2 cellular contexts compared by ENCODE assay signal in the genomic region with DNA sequence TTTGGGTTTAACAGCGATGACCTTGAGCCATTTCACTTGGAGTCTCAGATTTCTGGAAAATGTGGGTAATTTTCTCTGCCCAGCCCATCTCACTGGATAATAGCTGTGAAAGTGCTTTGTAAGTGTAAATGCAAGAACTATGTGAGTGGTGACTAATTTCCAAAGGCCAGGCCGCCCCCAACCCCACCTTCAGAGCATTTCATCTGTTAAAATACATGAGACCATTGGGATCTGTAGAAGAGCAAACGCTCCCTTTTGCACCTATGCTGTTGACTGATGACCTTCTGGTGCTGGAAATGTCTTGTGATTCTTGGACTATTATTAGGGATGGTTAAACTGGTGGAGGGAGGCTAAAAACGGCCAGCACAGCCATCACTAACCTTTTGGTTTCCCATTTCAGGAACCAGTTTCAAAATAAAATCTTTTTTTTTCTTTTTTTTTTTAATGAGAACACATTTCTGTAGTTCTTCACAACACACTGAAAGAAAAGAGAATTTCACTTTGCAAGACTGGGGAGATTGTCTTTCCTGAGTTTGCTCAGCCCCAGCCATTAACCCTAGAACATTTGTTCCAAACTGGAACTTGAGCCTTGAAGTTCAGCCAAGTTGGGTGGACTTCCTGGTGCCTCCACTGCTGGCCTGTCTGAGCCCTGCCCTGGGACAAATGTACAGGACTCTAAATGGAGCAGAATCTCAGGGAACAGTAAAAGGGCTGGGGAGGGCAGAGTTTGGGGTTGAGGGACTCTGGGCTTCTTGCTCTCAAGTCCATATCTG.
TF ChIP-seq lines count a peak whose summit lies in the region.

No MANE protein-coding gene starts in this region.

TF ChIP-seq in A549, 52 proteins besides CTCF, POLR2A, EP300 and RAD21:
- TF ChIP-seq ELK1 (IDR thresholded peaks at IDR 0.05; ENCODE audit: low read depth, low read length) (no peak), SREBF2 (IDR thresholded peaks at IDR 0.05) (no peak), TP53 (CRISPR knock-in tag; IDR thresholded peaks at IDR 0.05) (no peak), PHF8 (IDR thresholded peaks at IDR 0.05; ENCODE audit: borderline replicate concordance, low read depth) (no peak), HEYL (CRISPR knock-in tag; IDR thresholded peaks at IDR 0.05) (no peak)

TF ChIP-seq in HCT116, 20 proteins besides CTCF, POLR2A, EP300 and RAD21 (continued from another document):
- TF ChIP-seq TCF7L2 (IDR thresholded peaks at IDR 0.05; ENCODE audit: borderline replicate concordance, extremely low read depth, insufficient read depth, insufficient read length) = peak; percentile 42
